Comparison of ENCODE assay signal across 1 cellular context in the genomic region with DNA sequence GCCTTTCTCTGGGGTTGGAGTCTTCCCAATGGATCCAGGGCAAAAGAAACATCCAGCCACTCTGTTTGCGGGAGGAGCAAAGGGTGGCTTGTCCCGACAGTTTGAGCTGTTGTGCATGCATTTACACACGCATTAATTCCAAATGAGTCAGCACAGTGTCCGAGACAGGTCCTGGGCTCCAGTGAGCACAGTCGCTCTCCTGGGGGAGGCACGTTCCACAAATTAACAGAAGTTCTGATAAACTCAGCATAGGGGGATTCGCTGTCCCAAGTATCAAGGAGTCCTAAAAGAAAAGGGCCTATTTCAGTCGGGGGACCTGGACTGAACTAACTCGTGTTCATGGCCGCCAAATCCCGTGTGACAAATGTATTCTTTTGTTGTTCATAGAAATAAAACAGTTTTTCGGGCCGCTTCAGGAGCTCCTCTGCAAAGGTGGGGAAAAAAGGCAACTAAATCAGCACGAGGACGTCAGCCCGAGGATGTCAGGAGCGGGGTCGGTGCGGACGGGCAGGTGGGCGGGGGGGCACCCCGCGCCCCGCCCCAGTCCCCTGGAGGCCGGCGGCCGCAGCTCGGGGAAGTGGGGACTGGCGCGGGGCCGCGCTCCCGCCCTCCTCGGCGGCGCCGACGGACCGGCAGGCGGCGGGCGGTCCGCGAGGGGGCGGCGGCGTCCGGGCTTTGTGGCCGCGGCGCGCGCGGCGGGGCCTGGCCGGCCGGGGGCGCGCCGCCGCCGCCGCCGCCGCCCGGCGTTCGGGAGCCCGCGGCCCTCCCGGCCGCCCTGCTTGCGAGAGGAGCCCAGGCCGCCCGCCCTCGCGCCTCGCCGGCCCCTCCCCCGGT.
A peak's percentile ranks its signal among the peaks of the same experiment; 100 is the strongest.
TF ChIP-seq lines count a peak whose summit lies in the region.

MSANTD3 (plus strand) TSS at position 612 of the 834 bp plus-strand sequence. CDS start 14,796 bp downstream, outside the sequence.

TF ChIP-seq in A549, 52 proteins besides CTCF, POLR2A, EP300 and RAD21 (continued from another document):
- TF ChIP-seq ZFP36 (IDR thresholded peaks at IDR 0.05; ENCODE audit: borderline replicate concordance, partially characterized antibody), result no peak
- TF ChIP-seq FOSL2 (IDR thresholded peaks at IDR 0.05), result peak; percentile 47; the same call in 1 of the 2 replicates
- peak; percentile 82 for TF ChIP-seq FOSL2 (CRISPR knock-in tag; IDR thresholded peaks at IDR 0.05)
- no peak for TF ChIP-seq HMGXB4 (CRISPR knock-in tag; IDR thresholded peaks at IDR 0.05; ENCODE audit: borderline replicate concordance)
- 0 out of 2 replicates have a peak, but pooled peaks have one; percentile 29 for TF ChIP-seq TFCP2L1 (CRISPR knock-in tag; IDR thresholded peaks at IDR 0.05)
- 0 out of 2 replicates have a peak, but pooled peaks have one; percentile 17 for TF ChIP-seq JUNB (IDR thresholded peaks at IDR 0.05)
- TF ChIP-seq ELK1 (IDR thresholded peaks at IDR 0.05; ENCODE audit: low read depth, low read length), result no peak
- TF ChIP-seq MAZ (IDR thresholded peaks at IDR 0.05; ENCODE audit: borderline replicate concordance, low read depth, low read length), result no peak
- TF ChIP-seq ESRRA (IDR thresholded peaks at IDR 0.05; ENCODE audit: borderline replicate concordance, low read length), result no peak
- TF ChIP-seq POLR2AphosphoS2 (conservative IDR thresholded peaks at IDR 0.05; ENCODE audit: low read length), result no peak
- no peak for TF ChIP-seq RNF2 (IDR thresholded peaks at IDR 0.05; ENCODE audit: borderline replicate concordance, low read depth)
- TF ChIP-seq FOXS1 (CRISPR knock-in tag; IDR thresholded peaks at IDR 0.05), result no peak
- no peak for TF ChIP-seq HOXA7 (CRISPR knock-in tag; IDR thresholded peaks at IDR 0.05)
- TF ChIP-seq MAX (IDR thresholded peaks at IDR 0.05), result peak; percentile 81
- TF ChIP-seq PBX3 (IDR thresholded peaks at IDR 0.05), result 0 out of 2 replicates have a peak, but pooled peaks have one; percentile 24
- no peak for TF ChIP-seq CEBPB (IDR thresholded peaks at IDR 0.05)
- TF ChIP-seq HES2 (IDR thresholded peaks at IDR 0.05), result no peak
- no peak for TF ChIP-seq RFX5 (IDR thresholded peaks at IDR 0.05)
- no peak for TF ChIP-seq RARB (CRISPR knock-in tag; IDR thresholded peaks at IDR 0.05)
- peak; percentile 10; the same call in 1 of the 3 replicates for TF ChIP-seq BCL3 (IDR thresholded peaks at IDR 0.05)
- TF ChIP-seq EHMT2 (IDR thresholded peaks at IDR 0.05; ENCODE audit: low read depth), result no peak
- TF ChIP-seq, protein P1, sequence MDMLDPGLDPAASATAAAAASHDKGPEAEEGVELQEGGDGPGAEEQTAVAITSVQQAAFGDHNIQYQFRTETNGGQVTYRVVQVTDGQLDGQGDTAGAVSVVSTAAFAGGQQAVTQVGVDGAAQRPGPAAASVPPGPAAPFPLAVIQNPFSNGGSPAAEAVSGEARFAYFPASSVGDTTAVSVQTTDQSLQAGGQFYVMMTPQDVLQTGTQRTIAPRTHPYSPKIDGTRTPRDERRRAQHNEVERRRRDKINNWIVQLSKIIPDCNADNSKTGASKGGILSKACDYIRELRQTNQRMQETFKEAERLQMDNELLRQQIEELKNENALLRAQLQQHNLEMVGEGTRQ (IDR thresholded peaks at IDR 0.05), result no peak
- TF ChIP-seq NFE2L2 (conservative IDR thresholded peaks at IDR 0.05; ENCODE audit: low read length), result peak; percentile 24; the same call in 1 of the 2 replicates
- no peak; the same call in 1 of the 2 replicates for TF ChIP-seq GATA3 (IDR thresholded peaks at IDR 0.05; ENCODE audit: borderline replicate concordance)
- no peak for TF ChIP-seq CHD4 (IDR thresholded peaks at IDR 0.05; ENCODE audit: borderline replicate concordance)
- peak; percentile 69 for TF ChIP-seq PHF8 (IDR thresholded peaks at IDR 0.05; ENCODE audit: borderline replicate concordance, low read depth)
- no peak for TF ChIP-seq HOXB5 (CRISPR knock-in tag; IDR thresholded peaks at IDR 0.05)
- TF ChIP-seq CBX2 (IDR thresholded peaks at IDR 0.05; ENCODE audit: borderline replicate concordance, low read depth), result no peak
- no peak for TF ChIP-seq CBX8 (IDR thresholded peaks at IDR 0.05)
- no peak for TF ChIP-seq HEYL (CRISPR knock-in tag; IDR thresholded peaks at IDR 0.05)
- 0 out of 2 replicates have a peak, but pooled peaks have one; percentile 7 for TF ChIP-seq MYC (IDR thresholded peaks at IDR 0.05; ENCODE audit: borderline replicate concordance, low read length)
- peak; percentile 84 for TF ChIP-seq MAFK (IDR thresholded peaks at IDR 0.05; ENCODE audit: partially characterized antibody)
- no peak for TF ChIP-seq REST (IDR thresholded peaks at IDR 0.05)
- TF ChIP-seq ZC3H11A (IDR thresholded peaks at IDR 0.05), result no peak
- peak; percentile 79; the same call in 1 of the 2 replicates for TF ChIP-seq TP53 (CRISPR knock-in tag; IDR thresholded peaks at IDR 0.05)
- no peak for TF ChIP-seq BHLHE40 (IDR thresholded peaks at IDR 0.05; ENCODE audit: low read depth, low read length)
